Comparison of ENCODE assay signal across 1 cellular context in the genomic region with DNA sequence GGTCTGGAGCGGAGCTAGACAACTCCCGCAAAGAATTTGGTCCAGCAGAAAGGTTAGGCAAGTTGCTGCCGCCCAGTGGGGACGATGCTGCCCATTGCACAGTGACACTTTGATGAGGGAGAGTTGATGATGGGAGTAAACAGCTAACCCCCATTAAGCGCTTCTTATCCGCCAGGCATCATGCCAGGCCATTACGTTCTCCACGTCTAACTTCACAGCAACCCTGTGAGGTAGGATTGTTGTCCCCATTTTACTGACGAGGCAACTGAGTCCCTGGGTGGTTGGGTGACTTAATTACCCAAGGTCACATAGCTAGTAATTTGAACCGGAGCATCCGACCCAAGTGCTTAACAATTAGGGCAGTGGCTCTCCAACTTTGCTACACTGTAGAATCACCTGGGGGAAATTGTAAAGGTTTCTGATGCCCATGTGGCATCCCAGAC.
TF ChIP-seq lines count a peak whose summit lies in the region.

No MANE protein-coding gene starts in this region.

TF ChIP-seq in K562, 482 proteins besides CTCF, POLR2A, EP300 and RAD21:
- TF ChIP-seq ZNF830 (CRISPR knock-in tag; IDR thresholded peaks at IDR 0.05) (0 out of 2 replicates have a peak, but pooled peaks have one; percentile 19), ZNF79 (CRISPR knock-in tag; IDR thresholded peaks at IDR 0.05; ENCODE audit: low read depth) (no peak), SMARCA5 (IDR thresholded peaks at IDR 0.05) (0 out of 2 replicates have a peak, but pooled peaks have one; percentile 42), FOXA1 (IDR thresholded peaks at IDR 0.05; ENCODE audit: borderline replicate concordance) (no peak), RFX1 (IDR thresholded peaks at IDR 0.05) (no peak), ESRRA (IDR thresholded peaks at IDR 0.05; ENCODE audit: borderline replicate concordance, low read depth) (peak; percentile 85), ZFP36 (IDR thresholded peaks at IDR 0.05; ENCODE audit: low read depth, low read length, partially characterized antibody) (peak; percentile 47), CREM (IDR thresholded peaks at IDR 0.05; ENCODE audit: low read depth) (0 out of 2 replicates have a peak, but pooled peaks have one; percentile 28), E2F3 (CRISPR knock-in tag; IDR thresholded peaks at IDR 0.05) (no peak), ZNF699 (CRISPR knock-in tag; IDR thresholded peaks at IDR 0.05; ENCODE audit: insufficient replicate concordance) (no peak), BCOR (IDR thresholded peaks at IDR 0.05) (peak; percentile 75), RBM25 (IDR thresholded peaks at IDR 0.05; ENCODE audit: low read depth, low read length, severe bottlenecking) (peak; percentile 69), ZNF134 (CRISPR knock-in tag; conservative IDR thresholded peaks at IDR 0.05) (no peak), TOE1 (IDR thresholded peaks at IDR 0.05; ENCODE audit: borderline replicate concordance) (no peak), TOE1 (CRISPR knock-in tag; IDR thresholded peaks at IDR 0.05; ENCODE audit: borderline replicate concordance, low read depth) (no peak), KDM1A (IDR thresholded peaks at IDR 0.05) (peak in 1 of 2 experiments; percentile 73; a peak in 3 of 4 replicates), CBX1 (IDR thresholded peaks at IDR 0.05; ENCODE audit: low read depth) (no peak), MCM5 (IDR thresholded peaks at IDR 0.05; ENCODE audit: low read depth) (no peak), ZNF324 (CRISPR knock-in tag; IDR thresholded peaks at IDR 0.05) (no peak), NR2F6 (CRISPR knock-in tag; IDR thresholded peaks at IDR 0.05) (no peak), RFX7 (CRISPR knock-in tag; IDR thresholded peaks at IDR 0.05) (no peak), CBFA2T2 (conservative IDR thresholded peaks at IDR 0.05) (no peak), TCF3 (CRISPR knock-in tag; IDR thresholded peaks at IDR 0.05) (no peak), HDAC1 (IDR thresholded peaks at IDR 0.05) (0 out of 4 replicates have a peak, but pooled peaks of 1 of the 2 experiments have one; percentile 4)
- TF ChIP-seq, protein P1, sequence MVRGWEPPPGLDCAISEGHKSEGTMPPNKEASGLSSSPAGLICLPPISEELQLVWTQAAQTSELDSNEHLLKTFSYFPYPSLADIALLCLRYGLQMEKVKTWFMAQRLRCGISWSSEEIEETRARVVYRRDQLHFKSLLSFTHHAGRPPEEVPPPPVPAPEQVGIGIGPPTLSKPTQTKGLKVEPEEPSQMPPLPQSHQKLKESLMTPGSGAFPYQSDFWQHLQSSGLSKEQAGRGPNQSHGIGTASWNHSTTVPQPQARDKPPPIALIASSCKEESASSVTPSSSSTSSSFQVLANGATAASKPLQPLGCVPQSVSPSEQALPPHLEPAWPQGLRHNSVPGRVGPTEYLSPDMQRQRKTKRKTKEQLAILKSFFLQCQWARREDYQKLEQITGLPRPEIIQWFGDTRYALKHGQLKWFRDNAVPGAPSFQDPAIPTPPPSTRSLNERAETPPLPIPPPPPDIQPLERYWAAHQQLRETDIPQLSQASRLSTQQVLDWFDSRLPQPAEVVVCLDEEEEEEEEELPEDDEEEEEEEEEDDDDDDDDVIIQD (CRISPR knock-in tag; IDR thresholded peaks at IDR 0.05), result no peak
- TF ChIP-seq, protein P2, sequence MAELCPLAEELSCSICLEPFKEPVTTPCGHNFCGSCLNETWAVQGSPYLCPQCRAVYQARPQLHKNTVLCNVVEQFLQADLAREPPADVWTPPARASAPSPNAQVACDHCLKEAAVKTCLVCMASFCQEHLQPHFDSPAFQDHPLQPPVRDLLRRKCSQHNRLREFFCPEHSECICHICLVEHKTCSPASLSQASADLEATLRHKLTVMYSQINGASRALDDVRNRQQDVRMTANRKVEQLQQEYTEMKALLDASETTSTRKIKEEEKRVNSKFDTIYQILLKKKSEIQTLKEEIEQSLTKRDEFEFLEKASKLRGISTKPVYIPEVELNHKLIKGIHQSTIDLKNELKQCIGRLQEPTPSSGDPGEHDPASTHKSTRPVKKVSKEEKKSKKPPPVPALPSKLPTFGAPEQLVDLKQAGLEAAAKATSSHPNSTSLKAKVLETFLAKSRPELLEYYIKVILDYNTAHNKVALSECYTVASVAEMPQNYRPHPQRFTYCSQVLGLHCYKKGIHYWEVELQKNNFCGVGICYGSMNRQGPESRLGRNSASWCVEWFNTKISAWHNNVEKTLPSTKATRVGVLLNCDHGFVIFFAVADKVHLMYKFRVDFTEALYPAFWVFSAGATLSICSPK (IDR thresholded peaks at IDR 0.05; ENCODE audit: borderline replicate concordance), result 0 out of 2 replicates have a peak, but pooled peaks have one; percentile 19
TF ChIP-seq in K562: peak in this region for 10.
